ENCODE assay signal across 8 cellular contexts in the genomic region with DNA sequence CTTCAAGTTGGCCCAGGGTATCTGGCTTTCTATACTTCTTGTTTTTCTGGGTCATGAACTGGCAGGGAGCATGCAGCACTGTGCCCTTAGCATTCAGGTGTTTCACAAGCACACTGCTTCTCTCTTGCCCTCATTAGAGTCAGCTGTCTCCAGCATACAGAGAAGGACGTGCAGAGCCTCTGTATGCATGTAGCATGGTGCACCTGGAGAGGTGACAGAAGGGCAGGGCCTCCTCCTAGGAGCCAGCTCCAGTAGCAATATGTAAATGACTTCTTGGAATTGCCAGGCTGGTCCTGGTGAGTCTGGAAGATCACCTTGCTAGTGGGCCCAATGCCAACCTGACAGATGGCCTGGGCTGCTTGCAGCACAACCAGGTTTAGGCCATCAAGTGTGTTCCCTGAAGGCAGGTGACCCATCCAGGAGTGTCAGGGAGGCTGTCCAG. TPM values are rescaled to one million over a fixed set of nuclear protein-coding genes. Genes with fewer than 3 reads are reported as not detected.
DNase-seq lines count a peak whose midpoint lies in the region; ATAC-seq and TF ChIP-seq lines count a peak whose summit lies in the region.
"Had no signal": no experiment of that assay in that cellular context is flagged by ENCODE, and none has a peak within 500 bp of the region (broad histone marks: within the 10 kb centered on the region; RNA-seq: fewer than 3 reads in every experiment).

No MANE protein-coding gene starts in this region.

- H3K79me2 ChIP-seq in SK-N-SH (ENCODE audit: insufficient read depth), result no peaks in the 10 kb centered on the region

- H3K4me2 ChIP-seq in SK-N-SH, result no peak overlapping the region

- H4K20me1 ChIP-seq in SK-N-SH (ENCODE audit: insufficient read depth), result no peaks in the 10 kb centered on the region

- no peaks in the 10 kb centered on the region for H3F3A ChIP-seq in SK-N-SH (replicated peaks; ENCODE audit: insufficient read depth)

- H3K4me3 ChIP-seq in SK-N-SH (ENCODE audit: low read depth in 2 of 2, low read length in 1 of 2), result no peak overlapping the region
- H3K4me3 ChIP-seq: ovary had no signal

- H3K36me3 Mint-ChIP-seq in brain, result no peaks in the 10 kb centered on the region
- H3K36me3 Mint-ChIP-seq in progenitor cell of endocrine pancreas (ENCODE audit: insufficient read depth), result no peaks in the 10 kb centered on the region

- peak; percentile 60 for DNase-seq in NCI-H2029 treated with DMSO at 0.1 percent for 48 hours (lab: John Stamatoyannopoulos, UW)
- no peak for DNase-seq in progenitor cell of endocrine pancreas (ENCODE audit: low spot score, unreplicated experiment)
- no peak for DNase-seq in SK-N-SH
- DNase-seq in GM19238 (ENCODE audit: insufficient read length, low spot score), result no peak
- no peak for DNase-seq in activated CD4-positive, alpha-beta T cell treated with anti-CD3 and anti-CD28 coated beads for 48 hours
- DNase-seq: ovary had no signal

- no peaks in the 10 kb centered on the region for H3K9me3 ChIP-seq in SK-N-SH
- H3K9me3 ChIP-seq: ovary had no signal

- H3K36me3 ChIP-seq in SK-N-SH (replicated peaks in 1 of 2; ENCODE audit: control insufficient read depth in 1 of 2, insufficient read depth in 2 of 2, low read length in 1 of 2), result no peaks in the 10 kb centered on the region
- H3K36me3 ChIP-seq: ovary had no signal

- peaks cover 4% of the 10 kb centered on the region for H3K27me3 Mint-ChIP-seq in brain
- peaks cover 5% of the 10 kb centered on the region for H3K27me3 Mint-ChIP-seq in progenitor cell of endocrine pancreas

- peaks cover 5 to 22% of the 10 kb centered on the region in 2 experiments; a peak in 3 of 4 replicates for H3K4me1 ChIP-seq in SK-N-SH (ENCODE audit: control insufficient read depth in 1 of 2, insufficient read depth in 2 of 2, low read depth in 1 of 2, low read length in 1 of 2)

- H3K27ac ChIP-seq in SK-N-SH (ENCODE audit: low read depth in 2 of 2, low read length in 1 of 2), result peak overlapping the region in 1 of 2 experiments; percentile 78; a peak in 2 of 4 replicates
- H3K27ac ChIP-seq: ovary had no signal

- H3K27me3 ChIP-seq in SK-N-SH (ENCODE audit: insufficient read depth), result no peaks in the 10 kb centered on the region
- H3K27me3 ChIP-seq: ovary had no signal

- H2AFZ ChIP-seq in SK-N-SH (ENCODE audit: low read depth), result no peak overlapping the region

- 36% methylated on average over 1 of the region's 1 CpG for WGBS in SK-N-SH (ENCODE audit: low lambda C conversion rate)

- no peak for TF ChIP-seq RAD21 in SK-N-SH (IDR thresholded peaks at IDR 0.05; ENCODE audit: low read length)

- POLR2A ChIA-PET in SK-N-SH (lab: Yijun Ruan, JAX), result interaction anchor here (0.6 kb wide), 1 partner anchor 85 kb away, joined by 3 read pairs; no protein-coding TSS in a partner anchor

- peak overlapping the region in 1 of 5 experiments; percentile 29 for H3K4me3 Mint-ChIP-seq in brain
- no peak overlapping the region for H3K4me3 Mint-ChIP-seq in progenitor cell of endocrine pancreas (ENCODE audit: low read depth)

- no peak overlapping the region for H3K9ac ChIP-seq in SK-N-SH

- H3K9me2 ChIP-seq in SK-N-SH, result no peaks in the 10 kb centered on the region

- CTCF ChIA-PET in SK-N-SH (lab: Yijun Ruan, JAX), result interaction anchor here (1.7 kb wide), 1 partner anchor 90 kb away, joined by 6 read pairs; no protein-coding TSS in a partner anchor

- TF ChIP-seq CTCF in brain (conservative IDR thresholded peaks at IDR 0.05), result no peak
- no peak for TF ChIP-seq CTCF in progenitor cell of endocrine pancreas (IDR thresholded peaks at IDR 0.05; ENCODE audit: unreplicated experiment)
- no peak for TF ChIP-seq CTCF in SK-N-SH (IDR thresholded peaks at IDR 0.05)

- no peaks in the 10 kb centered on the region for H3K9me3 Mint-ChIP-seq in brain
- H3K9me3 Mint-ChIP-seq in progenitor cell of endocrine pancreas (ENCODE audit: low read depth), result no peaks in the 10 kb centered on the region

- peak; percentile 22 for ATAC-seq in GM18909 (IDR thresholded peaks at IDR 0.05; ENCODE audit: poor library complexity, unreplicated experiment)

- H3K27ac Mint-ChIP-seq in brain (peak overlapping the region in 4 of 5 experiments; percentile 48 to 92 (median 57)), progenitor cell of endocrine pancreas (peak overlapping the region; percentile 37)

- peaks cover 34% of the 10 kb centered on the region for H3K4me1 Mint-ChIP-seq in brain
- H3K4me1 Mint-ChIP-seq in progenitor cell of endocrine pancreas (ENCODE audit: low read depth), result peaks cover 16% of the 10 kb centered on the region

- TF ChIP-seq EP300 in SK-N-SH (IDR thresholded peaks at IDR 0.05; ENCODE audit: borderline replicate concordance in 1 of 2, low read depth in 1 of 2, low read length in 1 of 2), result no peak

TF ChIP-seq in SK-N-SH, 30 proteins besides CTCF, POLR2A, EP300 and RAD21:
- TF ChIP-seq, protein P1, sequence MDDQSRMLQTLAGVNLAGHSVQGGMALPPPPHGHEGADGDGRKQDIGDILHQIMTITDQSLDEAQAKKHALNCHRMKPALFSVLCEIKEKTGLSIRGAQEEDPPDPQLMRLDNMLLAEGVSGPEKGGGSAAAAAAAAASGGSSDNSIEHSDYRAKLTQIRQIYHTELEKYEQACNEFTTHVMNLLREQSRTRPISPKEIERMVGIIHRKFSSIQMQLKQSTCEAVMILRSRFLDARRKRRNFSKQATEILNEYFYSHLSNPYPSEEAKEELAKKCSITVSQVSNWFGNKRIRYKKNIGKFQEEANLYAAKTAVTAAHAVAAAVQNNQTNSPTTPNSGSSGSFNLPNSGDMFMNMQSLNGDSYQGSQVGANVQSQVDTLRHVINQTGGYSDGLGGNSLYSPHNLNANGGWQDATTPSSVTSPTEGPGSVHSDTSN (IDR thresholded peaks at IDR 0.05), result no peak
- TF ChIP-seq FOXM1 (IDR thresholded peaks at IDR 0.05; ENCODE audit: low read depth), result no peak
- TF ChIP-seq JUND (IDR thresholded peaks at IDR 0.05), result no peak
- no peak for TF ChIP-seq MXI1 (IDR thresholded peaks at IDR 0.05; ENCODE audit: low read depth, low read length)
- TF ChIP-seq SIN3A (IDR thresholded peaks at IDR 0.05; ENCODE audit: borderline replicate concordance, low read depth, low read length), result no peak
- TF ChIP-seq POLR2AphosphoS5 (IDR thresholded peaks at IDR 0.05; ENCODE audit: low read depth, low read length), result no peak
- no peak for TF ChIP-seq SMC3 (IDR thresholded peaks at IDR 0.05; ENCODE audit: low read depth, low read length)
- no peak for TF ChIP-seq NFIC (IDR thresholded peaks at IDR 0.05; ENCODE audit: borderline replicate concordance)
- no peak for TF ChIP-seq RFX5 (IDR thresholded peaks at IDR 0.05; ENCODE audit: low read length)

RNA-seq across cellular contexts. Expression of gene ATP2C1, which starts 44.8 kb away (rescaled TPM):
- polyA plus RNA-seq in brain (ENCODE audit: insufficient read depth, low read depth, low replicate concordance) (92.0 TPM), SK-N-SH (2012; rRNA removed) (35.6 and 48.1 TPM in 2 replicates)
- 82.7 and 83.5 TPM in 2 replicates for total RNA-seq in progenitor cell of endocrine pancreas
- 52.4 and 57.7 TPM in 2 replicates for polyA plus RNA-seq in SK-N-SH (2012; cell fraction: cytosol; rRNA removed)
- polyA plus RNA-seq in SK-N-SH (2012; cell fraction: nucleus; rRNA removed), result 16.6 and 61.3 TPM in 2 replicates
